ENCODE assay signal across 13 cellular contexts in genomic region chr14:21229821-21230220, GRCh38. TPM values are rescaled to one million over a fixed set of nuclear protein-coding genes. Genes with fewer than 3 reads are reported as not detected.
DNase-seq lines count a peak whose midpoint lies in the region; ATAC-seq and TF ChIP-seq lines count a peak whose summit lies in the region.
"Had no signal": no experiment of that assay in that cellular context is flagged by ENCODE, and none has a peak within 500 bp of the region (broad histone marks: within the 10 kb centered on the region; RNA-seq: fewer than 3 reads in every experiment).

No MANE protein-coding gene starts in this region.

- H3K36me3 ChIP-seq in SK-N-MC (ENCODE audit: insufficient read depth, low read length) (peaks cover 100% of the 10 kb centered on the region), mammary epithelial cell (ENCODE audit: insufficient read depth, low read length) (peaks cover 46% of the 10 kb centered on the region)

- intact Hi-C loops in mammary epithelial cell (cut with micrococcal nuclease), result loop anchor here (10.0 kb wide), 1 partner anchor 135 kb away; no protein-coding TSS in a partner anchor

- DNase-seq in activated T-cell treated with anti-CD3 and anti-CD28 coated beads, Interleukin-2, amount 50 U/mL, for 4 hours, result no peak
- no peak for DNase-seq in activated T-cell treated with anti-CD3 and anti-CD28 coated beads, Interleukin-2, amount 50 U/mL, for 1 hour
- DNase-seq in SK-N-MC (ENCODE audit: low read depth, low spot score) (no peak), mammary epithelial cell (no peak), DMS 273 (lab: John Stamatoyannopoulos, UW; ENCODE audit: unreplicated experiment) (no peak), NCI-H1105 (lab: John Stamatoyannopoulos, UW) (no peak)
- DNase-seq in stimulated activated effector memory CD8-positive, alpha-beta T cell treated with anti-CD3 and anti-CD28 coated beads, Interleukin-12 subunit alpha, Interleukin-12 subunit beta, amount 100 ng/mL, for 72 hours (ENCODE audit: low spot score in 2 of 2), result no peak
- DNase-seq: gastrocnemius medialis, H9, Karpas-422, NCI-H1930, NCI-H526 treated with DMSO at 0.1 percent for 48 hours had no signal

- BruUV-seq in mammary epithelial cell (replicated peaks; lab: Mats Ljungman, UMichigan), result TSS peak; percentile 4

- H3K9me3 Mint-ChIP-seq in activated T-cell treated with anti-CD3 and anti-CD28 coated beads, Interleukin-2, amount 50 U/mL, for 4 hours, result no peaks in the 10 kb centered on the region
- no peaks in the 10 kb centered on the region for H3K9me3 Mint-ChIP-seq in stimulated activated effector memory CD8-positive, alpha-beta T cell treated with anti-CD3 and anti-CD28 coated beads, Interleukin-12 subunit alpha, Interleukin-12 subunit beta, amount 100 ng/mL, for 72 hours
- H3K9me3 Mint-ChIP-seq: H9 had no signal

- peak overlapping the region; percentile 81 for H3K27ac Mint-ChIP-seq in stimulated activated effector memory CD8-positive, alpha-beta T cell treated with anti-CD3 and anti-CD28 coated beads, Interleukin-12 subunit alpha, Interleukin-12 subunit beta, amount 100 ng/mL, for 72 hours

- H3K9ac ChIP-seq in SK-N-MC (ENCODE audit: insufficient read length) (no peak overlapping the region), mammary epithelial cell (ENCODE audit: insufficient read depth, low read length) (no peak overlapping the region)

- WGBS in mammary epithelial cell (ENCODE audit: low coverage, missing lambda C conversion rate), result 80% methylated on average over 5 of the region's 5 CpGs

- H3K9me3 ChIP-seq in SK-N-MC (ENCODE audit: low read depth, low read length), result no peaks in the 10 kb centered on the region
- H3K9me3 ChIP-seq in mammary epithelial cell (replicated peaks; ENCODE audit: insufficient read depth, low read length), result no peaks in the 10 kb centered on the region
- H3K9me3 ChIP-seq: gastrocnemius medialis had no signal

- no peaks in the 10 kb centered on the region for H3K27me3 ChIP-seq in mammary epithelial cell (ENCODE audit: insufficient read depth, low read length)
- H3K27me3 ChIP-seq: gastrocnemius medialis had no signal

- H2AFZ ChIP-seq in mammary epithelial cell (ENCODE audit: low read depth, low read length), result no peak overlapping the region

- dilution Hi-C loops in mammary epithelial cell (cut with HindIII; ENCODE audit: low sequenced_read_pairs), result no loop called here

- H3K79me2 ChIP-seq in mammary epithelial cell (ENCODE audit: insufficient read depth, low read length), result peaks cover 99% of the 10 kb centered on the region

- peak overlapping the region; percentile 70 for H3K27ac ChIP-seq in SK-N-MC
- H3K27ac ChIP-seq in mammary epithelial cell (ENCODE audit: insufficient read depth, low read depth, low read length), result no peak overlapping the region
- H3K27ac ChIP-seq: gastrocnemius medialis had no signal

- in situ Hi-C loops in mammary epithelial cell (cut with MboI; ENCODE audit: low sequenced_read_pairs in 2 of 2), result no loop called here

- CTCF ChIA-PET in mammary epithelial cell (lab: Charles Lee; ENCODE audit: low non-redundant PET), result no interaction called here

- no peak overlapping the region for H3K4me3 ChIP-seq in SK-N-MC
- H3K4me3 ChIP-seq in mammary epithelial cell (replicated peaks in 1 of 3; ENCODE audit: insufficient read depth in 1 of 3, low read depth in 2 of 3, low read length in 3 of 3), result no peak overlapping the region
- H3K4me3 ChIP-seq: gastrocnemius medialis had no signal

- no peak overlapping the region for H3K4me2 ChIP-seq in mammary epithelial cell (ENCODE audit: insufficient read depth, low read depth, low read length)

- peak overlapping the region; percentile 63 for H3K4me3 Mint-ChIP-seq in activated T-cell treated with anti-CD3 and anti-CD28 coated beads, Interleukin-2, amount 50 U/mL, for 4 hours
- H3K4me3 Mint-ChIP-seq in stimulated activated effector memory CD8-positive, alpha-beta T cell treated with anti-CD3 and anti-CD28 coated beads, Interleukin-12 subunit alpha, Interleukin-12 subunit beta, amount 100 ng/mL, for 72 hours, result peak overlapping the region; percentile 67
- H3K4me3 Mint-ChIP-seq: H9 had no signal

- peak; percentile 51 to 74 for ATAC-seq in activated T-cell treated with anti-CD3 and anti-CD28 coated beads, Interleukin-2, amount 50 U/mL, for 4 hours
- peak; percentile 90 for ATAC-seq in stimulated activated effector memory CD8-positive, alpha-beta T cell treated with anti-CD3 and anti-CD28 coated beads, Interleukin-12 subunit alpha, Interleukin-12 subunit beta, amount 100 ng/mL, for 72 hours
- no peak for ATAC-seq in HG02938 (IDR thresholded peaks at IDR 0.05; ENCODE audit: unreplicated experiment)
- ATAC-seq: gastrocnemius medialis had no signal

- no peaks in the 10 kb centered on the region for H3K4me1 ChIP-seq in mammary epithelial cell (ENCODE audit: insufficient read depth, low read length)

- peaks cover 78% of the 10 kb centered on the region for H3K4me1 Mint-ChIP-seq in activated T-cell treated with anti-CD3 and anti-CD28 coated beads, Interleukin-2, amount 50 U/mL, for 4 hours (ENCODE audit: low read depth)
- H3K4me1 Mint-ChIP-seq in stimulated activated effector memory CD8-positive, alpha-beta T cell treated with anti-CD3 and anti-CD28 coated beads, Interleukin-12 subunit alpha, Interleukin-12 subunit beta, amount 100 ng/mL, for 72 hours, result peaks cover 57% of the 10 kb centered on the region

- H3K27me3 Mint-ChIP-seq in activated T-cell treated with anti-CD3 and anti-CD28 coated beads, Interleukin-2, amount 50 U/mL, for 4 hours (ENCODE audit: low read depth), result no peaks in the 10 kb centered on the region

- peaks cover 61% of the 10 kb centered on the region for H3K36me3 Mint-ChIP-seq in activated T-cell treated with anti-CD3 and anti-CD28 coated beads, Interleukin-2, amount 50 U/mL, for 4 hours (ENCODE audit: insufficient read depth)
- H3K36me3 Mint-ChIP-seq in stimulated activated effector memory CD8-positive, alpha-beta T cell treated with anti-CD3 and anti-CD28 coated beads, Interleukin-12 subunit alpha, Interleukin-12 subunit beta, amount 100 ng/mL, for 72 hours, result peaks cover 100% of the 10 kb centered on the region

- TF ChIP-seq CTCF in mammary epithelial cell (conservative IDR thresholded peaks at IDR 0.05 in 1 of 2, IDR thresholded peaks at IDR 0.05 in 1 of 2; ENCODE audit: extremely low read depth in 1 of 2, insufficient read depth in 1 of 2, low read depth in 1 of 2, low read length in 2 of 2), result no peak

- peaks cover 19% of the 10 kb centered on the region for H4K20me1 ChIP-seq in mammary epithelial cell (ENCODE audit: insufficient read depth, low read length)

RNA-seq across cellular contexts. Expression of gene HNRNPC, which starts 39.4 kb away (rescaled TPM):
- total RNA-seq in activated T-cell treated with anti-CD3 and anti-CD28 coated beads, Interleukin-2, amount 50 U/mL, for 4 hours, result 1,000 to 10,000 TPM; 1,181 to 1,256 (median 1,185) TPM
- total RNA-seq in mammary epithelial cell, result 100 to 1,000 TPM; 471 to 576 TPM
- 484 TPM for polyA plus RNA-seq in mammary epithelial cell
- 552 TPM for polyA minus RNA-seq in mammary epithelial cell

RNA-seq across cellular contexts. Expression of gene RPGRIP1, which starts 50.1 kb away (rescaled TPM):
- total RNA-seq in activated T-cell treated with anti-CD3 and anti-CD28 coated beads, Interleukin-2, amount 50 U/mL, for 4 hours, result under 1 TPM in 2 of 3 donors, not detected in 1; 0.08 to 0.35 TPM
- total RNA-seq in mammary epithelial cell, result under 1 TPM in 1 of 2 donors, not detected in 1; under 0.01 TPM
- polyA plus RNA-seq in mammary epithelial cell, result not detected
- not detected for polyA minus RNA-seq in mammary epithelial cell
- total RNA-seq: gastrocnemius medialis had no signal
